9 cellular contexts compared by ENCODE assay signal in genomic region chr17:44110011-44110686, GRCh38. TPM values are rescaled to one million over a fixed set of nuclear protein-coding genes. Genes with fewer than 3 reads are reported as not detected.
DNase-seq lines count a peak whose midpoint lies in the region; ATAC-seq, FAIRE-seq and TF ChIP-seq lines count a peak whose summit lies in the region.
"Had no signal": no experiment of that assay in that cellular context is flagged by ENCODE, and none has a peak within 500 bp of the region (broad histone marks: within the 10 kb centered on the region; RNA-seq: fewer than 3 reads in every experiment).

No MANE protein-coding gene starts in this region.

- no peak overlapping the region for H3K23ac ChIP-seq in mesendoderm (ENCODE audit: low read length)

- SMC1A ChIA-PET in GM12878 (lab: Charles Lee; ENCODE audit: uncharacterized antibody, unreplicated experiment): interaction anchor here (1.1 to 1.6 kb wide), 3 partner anchors 13 to 68 kb away, joined by 3 to 5 read pairs (median 3); partner anchors contain the start of gene HDAC5

- H3K4me1 ChIP-seq in cardiac muscle cell (ENCODE audit: low read depth) (peaks cover 82% of the 10 kb centered on the region), GM12878 (ENCODE audit: control insufficient read depth, insufficient read depth, low read length) (peaks cover 18% of the 10 kb centered on the region), mesendoderm (ENCODE audit: control insufficient read depth, low read depth, low read length) (peaks cover 7% of the 10 kb centered on the region), upper lobe of left lung (peaks cover 54 to 69% (median 59%) of the 10 kb centered on the region in 4 donors)

- H2BK120ac ChIP-seq in mesendoderm (ENCODE audit: low read depth, low read length): no peak overlapping the region

- BruUV-seq in GM12878 (replicated peaks; lab: Mats Ljungman, UMichigan): no TSS peak

- H4K5ac ChIP-seq in mesendoderm (ENCODE audit: low read length): no peak overlapping the region

- intact Hi-C loops in left ventricle myocardium superior (cut with micrococcal nuclease) (no loop called here), GM12878 (cut with micrococcal nuclease; ENCODE audit: unreplicated experiment) (loop anchor here (5.0 kb wide), 1 partner anchor 38 kb away; the partner anchor contains the start of gene G6PC3)

- H3K9ac ChIP-seq in GM12878 (ENCODE audit: control insufficient read depth, insufficient read depth, low read length) (peak overlapping the region; percentile 64), mesendoderm (ENCODE audit: low read length) (no peak overlapping the region)

- no peak overlapping the region for H4K8ac ChIP-seq in mesendoderm (ENCODE audit: low read depth, low read length)

- TF ChIP-seq CTCF in cardiac muscle cell (IDR thresholded peaks at IDR 0.05; ENCODE audit: low read depth, low read length) (no peak), GM12878 (IDR thresholded peaks at IDR 0.05 in 2 of 3, conservative IDR thresholded peaks at IDR 0.05 in 1 of 3; ENCODE audit: control insufficient read depth in 2 of 3, extremely low read depth in 1 of 3, insufficient read depth in 1 of 3, low read depth in 3 of 3, low read length in 3 of 3) (no peak), upper lobe of left lung (IDR thresholded peaks at IDR 0.05) (no peak), GM13977 (IDR thresholded peaks at IDR 0.05; ENCODE audit: extremely low read depth, insufficient read depth, missing control alignments) (no peak)

- peak overlapping the region; percentile 86 for H3K56ac ChIP-seq in mesendoderm (ENCODE audit: low read length)

- 89% methylated on average over 10 of the region's 10 CpGs for WGBS in GM12878 (ENCODE audit: insufficient coverage, insufficient replicate concordance, low lambda C conversion rate, missing lambda C conversion rate)
- WGBS in mesendoderm (ENCODE audit: extremely low coverage, insufficient coverage, low lambda C conversion rate): no CpG with 5 or more reads among the region's 10 CpGs
- 61 to 94% methylated on average over 5 to 7 of the region's 10 CpGs for WGBS in upper lobe of left lung, 2 donors

- TF ChIP-seq RAD21 in GM12878 (IDR thresholded peaks at IDR 0.05; ENCODE audit: insufficient read depth, low read depth, low read length): no peak

- peaks cover 31% of the 10 kb centered on the region for H3K79me1 ChIP-seq in mesendoderm (ENCODE audit: low read length)

- no peaks in the 10 kb centered on the region for H3K27me3 ChIP-seq in cardiac muscle cell
- H3K27me3 ChIP-seq in GM12878 (replicated peaks in 1 of 2; ENCODE audit: control insufficient read depth in 2 of 2, insufficient read depth in 2 of 2, low read length in 1 of 2): no peaks in the 10 kb centered on the region
- H3K27me3 ChIP-seq in mesendoderm (ENCODE audit: insufficient read depth, low read length, poor library complexity): no peaks in the 10 kb centered on the region
- H3K27me3 ChIP-seq in upper lobe of left lung: no peaks in the 10 kb centered on the region

- peak overlapping the region; percentile 98 for H3K4me2 ChIP-seq in GM12878 (ENCODE audit: control insufficient read depth, insufficient read depth)
- H3K4me2 ChIP-seq in mesendoderm (ENCODE audit: low read length): no peak overlapping the region

- POLR2A ChIA-PET in GM12878 (lab: Charles Lee): interaction anchor here (0.6 to 4.0 kb wide), 5 partner anchors 11 to 136 kb away, joined by 3 to 34 read pairs (median 12); partner anchors contain the start of genes G6PC3, HDAC5 and LSM12

- no peak for TF ChIP-seq POLR2A in GM12878 (IDR thresholded peaks at IDR 0.05; ENCODE audit: low read depth, low read length)
- no peak for TF ChIP-seq POLR2A in upper lobe of left lung (IDR thresholded peaks at IDR 0.05)

- ATAC-seq in left ventricle myocardium superior (no peak), GM12878 (peak; percentile 9), upper lobe of left lung (ENCODE audit: low FRiP score in 2 of 2) (no peak), HG02678 (IDR thresholded peaks at IDR 0.05; ENCODE audit: unreplicated experiment) (no peak)

- no peaks in the 10 kb centered on the region for H4K20me1 ChIP-seq in GM12878 (ENCODE audit: control insufficient read depth, insufficient read depth)

- no peak overlapping the region for H3K18ac ChIP-seq in mesendoderm (ENCODE audit: low read length)

- no peak overlapping the region for H2BK5ac ChIP-seq in mesendoderm (ENCODE audit: low read length)

- no peak overlapping the region for H3K4ac ChIP-seq in mesendoderm (ENCODE audit: low read depth, low read length)

- H3K9me3 ChIP-seq in cardiac muscle cell (ENCODE audit: low read depth): no peaks in the 10 kb centered on the region
- H3K9me3 ChIP-seq in GM12878 (replicated peaks; ENCODE audit: control insufficient read depth, insufficient read depth, low read length): no peaks in the 10 kb centered on the region
- no peaks in the 10 kb centered on the region for H3K9me3 ChIP-seq in upper lobe of left lung

- H3K27ac ChIP-seq in cardiac muscle cell: peak overlapping the region; percentile 82
- H3K27ac ChIP-seq in GM12878 (ENCODE audit: control insufficient read depth, insufficient read depth): peak overlapping the region; percentile 20; the same call in 1 of the 2 replicates
- H3K27ac ChIP-seq in mesendoderm (ENCODE audit: low read depth, low read length): no peak overlapping the region
- H3K27ac ChIP-seq in upper lobe of left lung: peak overlapping the region; percentile 71 to 90 (median 82)

- RAD21 ChIA-PET in GM12878 (lab: Charles Lee; ENCODE audit: unreplicated experiment): interaction anchor here (0.6 to 2.3 kb wide), 8 partner anchors 12 to 104 kb away, joined by 3 to 16 read pairs (median 3); partner anchors contain the start of gene HDAC5

- FAIRE-seq in GM12878 (lab: Jason Lieb, UNC): no peak

- no peak overlapping the region for H2AFZ ChIP-seq in GM12878 (ENCODE audit: control insufficient read depth, low read depth, low read length)

- DNase-seq in cardiac muscle cell (ENCODE audit: low read depth in 1 of 2, low spot score in 1 of 2) (no peak), left ventricle myocardium superior (no peak), GM12878 (ENCODE audit: low read depth, low spot score) (no peak), mesendoderm (no peak), upper lobe of left lung (no peak), GM13977 (ENCODE audit: low spot score) (no peak), kidney glomerular epithelial cell (lab: John Stamatoyannopoulos, UW) (no peak)
- DNase-seq: activated naive CD4-positive, alpha-beta T cell treated with anti-CD3 and anti-CD28 coated beads, Interleukin-2, amount 50 U/mL, for 16 hours had no signal

- in situ Hi-C loops in GM12878 (cut with MboI) (loop anchor here (25.0 kb wide), 1 partner anchor 898 kb away; the partner anchor contains the start of gene TMEM106A), GM13977 (cut with MboI; ENCODE audit: low pct_unique_long_range_greater_than_20kb, low sequenced_read_pairs, unreplicated experiment) (no loop called here)

- H2AK5ac ChIP-seq in mesendoderm (ENCODE audit: low read length): no peak overlapping the region

- H3K4me3 ChIP-seq in cardiac muscle cell (peak overlapping the region; percentile 23), GM12878 (peak overlapping the region; percentile 84), mesendoderm (ENCODE audit: low read length) (no peak overlapping the region), upper lobe of left lung (peak overlapping the region in 3 of 4 donors; percentile 31 to 47 (median 41))

- H3K79me2 ChIP-seq in GM12878 (ENCODE audit: control insufficient read depth, insufficient read depth, low read length) (peaks cover 49% of the 10 kb centered on the region), mesendoderm (ENCODE audit: control insufficient read depth, insufficient read depth, low read length) (peaks cover 6% of the 10 kb centered on the region)

- no peak overlapping the region for H2BK15ac ChIP-seq in mesendoderm (replicated peaks; ENCODE audit: low read depth)

- TF ChIP-seq EP300 in GM12878 (IDR thresholded peaks at IDR 0.05; ENCODE audit: borderline replicate concordance in 1 of 2, control insufficient read depth in 1 of 2, low read depth in 2 of 2, low read length in 2 of 2) (no peak), upper lobe of left lung (IDR thresholded peaks at IDR 0.05) (no peak)

- no peaks in the 10 kb centered on the region for H3K36me3 ChIP-seq in cardiac muscle cell
- H3K36me3 ChIP-seq in GM12878 (ENCODE audit: control insufficient read depth in 2 of 2, insufficient read depth in 2 of 2, low read length in 1 of 2): no peaks in the 10 kb centered on the region; a peak in 2 of 4 replicates
- H3K36me3 ChIP-seq in mesendoderm (ENCODE audit: control insufficient read depth, insufficient read depth, low read length): no peaks in the 10 kb centered on the region
- peaks cover 0 to 11% (median 8%) of the 10 kb centered on the region in 4 donors for H3K36me3 ChIP-seq in upper lobe of left lung

- CTCF ChIA-PET in GM12878 (lab: Yijun Ruan, JAX): interaction anchor here (0.6 to 5.1 kb wide), 8 partner anchors 12 to 166 kb away, joined by 3 to 40 read pairs (median 3); partner anchors contain the start of gene HDAC5

RNA-seq across cellular contexts. Expression of gene HDAC5, which starts 13.3 kb away (rescaled TPM):
- 164 and 300 TPM in 2 replicates for total RNA-seq in cardiac muscle cell
- polyA plus RNA-seq in cardiac muscle cell: 94.1 and 209 TPM in 2 replicates
- total RNA-seq in left ventricle myocardium superior: 81.4 TPM
- 47.3 and 62.5 TPM in 2 replicates for total RNA-seq in GM12878 (2013; cell fraction: nucleolus; rRNA removed)
- total RNA-seq in GM12878 (2014; rRNA removed): 47.1 and 58.0 TPM in 2 replicates
- 17.7 and 19.7 TPM in 2 replicates for total RNA-seq in GM12878 (2014; rRNA removed; fragmentation: Illumina TruSeq; extraction: Trizol)
- 45.1 and 49.4 TPM in 2 replicates for total RNA-seq in GM12878 (2021)
- 11.4 TPM for polyA plus RNA-seq in GM12878 (2011; ENCODE audit: low read depth)
- polyA plus RNA-seq in GM12878 (2011; rRNA removed): 12.4 and 24.7 TPM in 2 replicates
- 36.5 and 41.2 TPM in 2 replicates for polyA plus RNA-seq in GM12878 (2011; cell fraction: cytosol; rRNA removed)
- 58.9 and 69.3 TPM in 2 replicates for polyA plus RNA-seq in GM12878 (2011; cell fraction: nucleus; rRNA removed)
- polyA plus RNA-seq in GM12878 (2012): 24.2 and 26.0 TPM in 2 replicates
- polyA plus RNA-seq in GM12878 (2014; fragmentation: Illumina TruSeq; extraction: Trizol): 6.6 and 19.2 TPM in 2 replicates
- polyA plus RNA-seq in GM12878 (2014; fragmentation: Nextera tagmentation; extraction: Ambion mirVana): 1 to 10 TPM; 1.1 to 2.0 TPM
- polyA plus RNA-seq in GM12878 (2014; rRNA removed): 38.9 and 39.3 TPM in 2 replicates
- 10 to 100 TPM; 30.0 to 34.8 TPM for polyA plus RNA-seq in GM12878 (2016; fragmentation: Nextera tagmentation; extraction: Ambion mirVana)
- polyA minus RNA-seq in GM12878 (2011; rRNA and poly(A)+ RNA removed): 52.7 and 88.1 TPM in 2 replicates
- polyA minus RNA-seq in GM12878 (2011; cell fraction: cytosol; rRNA and poly(A)+ RNA removed): 29.1 and 31.3 TPM in 2 replicates
- polyA minus RNA-seq in GM12878 (2011; cell fraction: nucleus; rRNA and poly(A)+ RNA removed): 30.7 and 56.7 TPM in 2 replicates
- 21.7 TPM for polyA plus RNA-seq in mesendoderm (2013, experiment 1 of 2)
- polyA plus RNA-seq in mesendoderm (2013, experiment 2 of 2): 20.8 TPM
- 100 to 1,000 TPM in 2 of 6 donors, 10 to 100 TPM in 4; 59.9 to 138 (median 64.9) TPM for total RNA-seq in upper lobe of left lung

RNA-seq across cellular contexts. Expression of gene HROB, which starts 31.6 kb away (rescaled TPM):
- total RNA-seq in cardiac muscle cell (3.6 and 9.6 TPM in 2 replicates), left ventricle myocardium superior (1.5 TPM), GM12878 (2014; rRNA removed) (9.2 and 12.4 TPM in 2 replicates), GM12878 (2014; rRNA removed; fragmentation: Illumina TruSeq; extraction: Trizol) (6.4 and 7.0 TPM in 2 replicates), GM12878 (2021) (12.3 and 14.4 TPM in 2 replicates), upper lobe of left lung (1 to 10 TPM in 4 of 6 donors, under 1 TPM in 2; 0.89 to 1.4 (median 1.0) TPM)
- polyA plus RNA-seq in cardiac muscle cell (7.8 and 15.6 TPM in 2 replicates), GM12878 (2011; rRNA removed) (5.9 and 9.9 TPM in 2 replicates), GM12878 (2014; fragmentation: Illumina TruSeq; extraction: Trizol) (9.4 and 9.9 TPM in 2 replicates), GM12878 (2014; fragmentation: Nextera tagmentation; extraction: Ambion mirVana) (1 to 10 TPM; 4.0 to 4.7 TPM), GM12878 (2014; rRNA removed) (10.0 and 10.1 TPM in 2 replicates), GM12878 (2016; fragmentation: Nextera tagmentation; extraction: Ambion mirVana) (10 to 100 TPM; 17.6 to 20.4 TPM)
- total RNA-seq in GM12878 (2013; cell fraction: nucleolus; rRNA removed): 14.8 and 15.0 TPM in 2 replicates
- polyA plus RNA-seq in GM12878 (2011; ENCODE audit: low read depth): 6.5 TPM
- 16.5 and 17.3 TPM in 2 replicates for polyA plus RNA-seq in GM12878 (2011; cell fraction: cytosol; rRNA removed)
- polyA plus RNA-seq in GM12878 (2011; cell fraction: nucleus; rRNA removed): 23.6 and 24.4 TPM in 2 replicates
- polyA plus RNA-seq in GM12878 (2012): 7.1 and 8.6 TPM in 2 replicates
- polyA minus RNA-seq in GM12878 (2011; rRNA and poly(A)+ RNA removed): 14.3 and 25.7 TPM in 2 replicates
- polyA minus RNA-seq in GM12878 (2011; cell fraction: cytosol; rRNA and poly(A)+ RNA removed): 7.2 and 9.0 TPM in 2 replicates
- polyA minus RNA-seq in GM12878 (2011; cell fraction: nucleus; rRNA and poly(A)+ RNA removed): 6.3 and 12.2 TPM in 2 replicates
- 10.7 TPM for polyA plus RNA-seq in mesendoderm (2013, experiment 1 of 2)
- 10.4 TPM for polyA plus RNA-seq in mesendoderm (2013, experiment 2 of 2)

RNA-seq across cellular contexts. Expression of gene G6PC3, which starts 39.6 kb away (rescaled TPM):
- total RNA-seq in cardiac muscle cell (93.1 and 95.3 TPM in 2 replicates), left ventricle myocardium superior (26.3 TPM), GM12878 (2014; rRNA removed) (35.8 and 36.8 TPM in 2 replicates), GM12878 (2014; rRNA removed; fragmentation: Illumina TruSeq; extraction: Trizol) (19.8 and 20.8 TPM in 2 replicates), GM12878 (2021) (49.9 and 51.8 TPM in 2 replicates), upper lobe of left lung (10 to 100 TPM; 16.8 to 63.0 (median 33.8) TPM)
- polyA plus RNA-seq in cardiac muscle cell (162 and 234 TPM in 2 replicates), GM12878 (2011; rRNA removed) (13.3 and 24.5 TPM in 2 replicates), GM12878 (2014; fragmentation: Illumina TruSeq; extraction: Trizol) (20.7 and 49.2 TPM in 2 replicates), GM12878 (2014; fragmentation: Nextera tagmentation; extraction: Ambion mirVana) (10 to 100 TPM; 13.0 to 18.2 TPM), GM12878 (2014; rRNA removed) (69.1 and 71.7 TPM in 2 replicates), GM12878 (2016; fragmentation: Nextera tagmentation; extraction: Ambion mirVana) (10 to 100 TPM; 81.6 to 93.7 TPM)
- 30.8 and 38.5 TPM in 2 replicates for total RNA-seq in GM12878 (2013; cell fraction: nucleolus; rRNA removed)
- 16.4 TPM for polyA plus RNA-seq in GM12878 (2011; ENCODE audit: low read depth)
- polyA plus RNA-seq in GM12878 (2011; cell fraction: cytosol; rRNA removed): 48.6 and 72.9 TPM in 2 replicates
- polyA plus RNA-seq in GM12878 (2011; cell fraction: nucleus; rRNA removed): 22.6 and 24.8 TPM in 2 replicates
- polyA plus RNA-seq in GM12878 (2012): 35.0 and 49.7 TPM in 2 replicates
- 29.5 and 57.0 TPM in 2 replicates for polyA minus RNA-seq in GM12878 (2011; rRNA and poly(A)+ RNA removed)
- polyA minus RNA-seq in GM12878 (2011; cell fraction: cytosol; rRNA and poly(A)+ RNA removed): 11.4 and 16.8 TPM in 2 replicates
- polyA minus RNA-seq in GM12878 (2011; cell fraction: nucleus; rRNA and poly(A)+ RNA removed): 18.3 and 33.5 TPM in 2 replicates
- polyA plus RNA-seq in mesendoderm (2013, experiment 1 of 2): 181 TPM
- 184 TPM for polyA plus RNA-seq in mesendoderm (2013, experiment 2 of 2)

RNA-seq across cellular contexts. Expression of gene LSM12, which starts 43.7 kb away (rescaled TPM):
- total RNA-seq in cardiac muscle cell (31.0 and 45.3 TPM in 2 replicates), left ventricle myocardium superior (58.2 TPM), GM12878 (2014; rRNA removed) (56.3 and 60.9 TPM in 2 replicates), GM12878 (2014; rRNA removed; fragmentation: Illumina TruSeq; extraction: Trizol) (61.4 and 66.1 TPM in 2 replicates), GM12878 (2021) (74.0 and 75.6 TPM in 2 replicates), upper lobe of left lung (10 to 100 TPM; 14.8 to 38.3 (median 33.6) TPM)
- polyA plus RNA-seq in cardiac muscle cell (46.5 and 60.7 TPM in 2 replicates), GM12878 (2011; rRNA removed) (63.5 and 66.5 TPM in 2 replicates), GM12878 (2014; fragmentation: Illumina TruSeq; extraction: Trizol) (87.8 and 94.6 TPM in 2 replicates), GM12878 (2014; fragmentation: Nextera tagmentation; extraction: Ambion mirVana) (100 to 1,000 TPM in 1 of 2 experiments, 10 to 100 TPM in 1; 51.1 to 206 TPM), GM12878 (2014; rRNA removed) (50.6 and 57.3 TPM in 2 replicates), GM12878 (2016; fragmentation: Nextera tagmentation; extraction: Ambion mirVana) (100 to 1,000 TPM; 131 to 132 TPM)
- total RNA-seq in GM12878 (2013; cell fraction: nucleolus; rRNA removed): 15.5 and 19.4 TPM in 2 replicates
- 30.4 TPM for polyA plus RNA-seq in GM12878 (2011; ENCODE audit: low read depth)
- 56.2 and 57.3 TPM in 2 replicates for polyA plus RNA-seq in GM12878 (2011; cell fraction: cytosol; rRNA removed)
- 21.2 and 23.1 TPM in 2 replicates for polyA plus RNA-seq in GM12878 (2011; cell fraction: nucleus; rRNA removed)
- polyA plus RNA-seq in GM12878 (2012): 36.7 and 44.6 TPM in 2 replicates
- polyA minus RNA-seq in GM12878 (2011; rRNA and poly(A)+ RNA removed): 75.6 and 90.0 TPM in 2 replicates
- 29.1 and 33.5 TPM in 2 replicates for polyA minus RNA-seq in GM12878 (2011; cell fraction: cytosol; rRNA and poly(A)+ RNA removed)
- polyA minus RNA-seq in GM12878 (2011; cell fraction: nucleus; rRNA and poly(A)+ RNA removed): 9.8 and 16.6 TPM in 2 replicates
- 147 TPM for polyA plus RNA-seq in mesendoderm (2013, experiment 1 of 2)
- polyA plus RNA-seq in mesendoderm (2013, experiment 2 of 2): 143 TPM
